ENCODE assay signal across 2 cellular contexts in genomic region chr2:23347516-23348481, GRCh38.
TF ChIP-seq lines count a peak whose summit lies in the region.

No MANE protein-coding gene starts in this region.

TF ChIP-seq in HepG2, 621 proteins besides CTCF, POLR2A, EP300 and RAD21:
- TF ChIP-seq CEBPB (IDR thresholded peaks at IDR 0.05; ENCODE audit: borderline replicate concordance, low read depth, low read length) (peak; percentile 61; the same call in 1 of the 2 replicates), SMC3 (IDR thresholded peaks at IDR 0.05; ENCODE audit: low read length) (no peak)
- TF ChIP-seq, protein P1, sequence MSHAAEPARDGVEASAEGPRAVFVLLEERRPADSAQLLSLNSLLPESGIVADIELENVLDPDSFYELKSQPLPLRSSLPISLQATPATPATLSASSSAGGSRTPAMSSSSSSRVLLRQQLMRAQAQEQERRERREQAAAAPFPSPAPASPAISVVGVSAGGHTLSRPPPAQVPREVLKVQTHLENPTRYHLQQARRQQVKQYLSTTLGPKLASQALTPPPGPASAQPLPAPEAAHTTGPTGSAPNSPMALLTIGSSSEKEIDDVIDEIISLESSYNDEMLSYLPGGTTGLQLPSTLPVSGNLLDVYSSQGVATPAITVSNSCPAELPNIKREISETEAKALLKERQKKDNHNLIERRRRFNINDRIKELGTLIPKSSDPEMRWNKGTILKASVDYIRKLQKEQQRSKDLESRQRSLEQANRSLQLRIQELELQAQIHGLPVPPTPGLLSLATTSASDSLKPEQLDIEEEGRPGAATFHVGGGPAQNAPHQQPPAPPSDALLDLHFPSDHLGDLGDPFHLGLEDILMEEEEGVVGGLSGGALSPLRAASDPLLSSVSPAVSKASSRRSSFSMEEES (CRISPR knock-in tag; IDR thresholded peaks at IDR 0.05): no peak

TF ChIP-seq in GM12878, 131 proteins besides CTCF, POLR2A, EP300 and RAD21:
- TF ChIP-seq TCF3 (IDR thresholded peaks at IDR 0.05; ENCODE audit: borderline replicate concordance, insufficient read depth, low read depth, low read length) (peak; percentile 88; the same call in 1 of the 2 replicates), CREM (IDR thresholded peaks at IDR 0.05; ENCODE audit: low read depth) (no peak), TCF12 (IDR thresholded peaks at IDR 0.05; ENCODE audit: low read depth, low read length) (peak; percentile 79), NFYA (IDR thresholded peaks at IDR 0.05; ENCODE audit: borderline replicate concordance, low read depth, low read length) (no peak), BACH1 (IDR thresholded peaks at IDR 0.05; ENCODE audit: borderline replicate concordance) (no peak), EGR1 (IDR thresholded peaks at IDR 0.05; ENCODE audit: borderline replicate concordance in 1 of 2, low read depth in 2 of 2, low read length in 2 of 2) (0 out of 3 replicates have a peak, but pooled peaks of 1 of the 2 experiments have one; percentile 12), ZNF592 (IDR thresholded peaks at IDR 0.05) (no peak)
